ENCODE assay signal across 2 cellular contexts in the genomic region with DNA sequence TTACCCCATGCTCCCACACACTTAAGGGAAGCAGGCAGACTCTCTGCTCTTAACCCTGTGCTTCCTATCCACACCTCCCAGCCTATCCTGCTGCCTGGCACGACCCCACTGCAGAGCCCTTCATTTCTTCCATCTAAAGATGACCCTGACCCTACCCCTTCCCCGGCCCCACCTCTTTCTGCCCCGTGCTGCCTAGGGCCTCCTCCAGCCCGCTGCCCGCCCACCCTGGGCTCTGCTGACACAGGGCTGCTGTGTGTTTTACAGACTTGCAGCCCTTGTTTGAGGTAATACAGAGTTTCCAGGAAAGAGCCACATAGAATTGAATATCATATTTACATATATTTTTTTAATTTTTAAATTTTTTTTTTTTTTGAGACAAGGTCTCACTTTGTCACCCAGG.
TF ChIP-seq lines count a peak whose summit lies in the region.

No MANE protein-coding gene starts in this region.

TF ChIP-seq in IMR-90, 13 proteins besides CTCF, POLR2A, EP300 and RAD21:
- TF ChIP-seq NFE2L2 (IDR thresholded peaks at IDR 0.05; ENCODE audit: low read depth, low read length) (no peak), MXI1 (IDR thresholded peaks at IDR 0.05; ENCODE audit: borderline replicate concordance, low read depth, low read length) (no peak), MAZ (IDR thresholded peaks at IDR 0.05; ENCODE audit: borderline replicate concordance, low read depth, low read length) (no peak)

TF ChIP-seq in HepG2, 621 proteins besides CTCF, POLR2A, EP300 and RAD21:
- no peak for TF ChIP-seq HINFP (CRISPR knock-in tag; IDR thresholded peaks at IDR 0.05; ENCODE audit: low read depth)
- no peak for TF ChIP-seq MXD4 (CRISPR knock-in tag; IDR thresholded peaks at IDR 0.05)
- no peak for TF ChIP-seq ZNF501 (CRISPR knock-in tag; IDR thresholded peaks at IDR 0.05)
- TF ChIP-seq SPEN (CRISPR knock-in tag; IDR thresholded peaks at IDR 0.05; ENCODE audit: low read depth), result no peak
- no peak for TF ChIP-seq NCOA2 (CRISPR knock-in tag; IDR thresholded peaks at IDR 0.05)
- TF ChIP-seq ZNF24 (IDR thresholded peaks at IDR 0.05), result no peak
- TF ChIP-seq, protein P1, sequence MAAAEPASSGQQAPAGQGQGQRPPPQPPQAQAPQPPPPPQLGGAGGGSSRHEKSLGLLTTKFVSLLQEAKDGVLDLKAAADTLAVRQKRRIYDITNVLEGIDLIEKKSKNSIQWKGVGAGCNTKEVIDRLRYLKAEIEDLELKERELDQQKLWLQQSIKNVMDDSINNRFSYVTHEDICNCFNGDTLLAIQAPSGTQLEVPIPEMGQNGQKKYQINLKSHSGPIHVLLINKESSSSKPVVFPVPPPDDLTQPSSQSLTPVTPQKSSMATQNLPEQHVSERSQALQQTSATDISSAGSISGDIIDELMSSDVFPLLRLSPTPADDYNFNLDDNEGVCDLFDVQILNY (CRISPR knock-in tag; conservative IDR thresholded peaks at IDR 0.05), result no peak
- no peak for TF ChIP-seq ZNF12 (CRISPR knock-in tag; IDR thresholded peaks at IDR 0.05)
- TF ChIP-seq KDM4B (CRISPR knock-in tag; IDR thresholded peaks at IDR 0.05), result no peak
- TF ChIP-seq FOXA1 (IDR thresholded peaks at IDR 0.05), result no peak
- TF ChIP-seq FOXA1 (CRISPR knock-in tag; IDR thresholded peaks at IDR 0.05), result no peak
- TF ChIP-seq CREB3 (CRISPR knock-in tag; IDR thresholded peaks at IDR 0.05), result no peak
